1 cellular context compared by ENCODE assay signal in the genomic region with DNA sequence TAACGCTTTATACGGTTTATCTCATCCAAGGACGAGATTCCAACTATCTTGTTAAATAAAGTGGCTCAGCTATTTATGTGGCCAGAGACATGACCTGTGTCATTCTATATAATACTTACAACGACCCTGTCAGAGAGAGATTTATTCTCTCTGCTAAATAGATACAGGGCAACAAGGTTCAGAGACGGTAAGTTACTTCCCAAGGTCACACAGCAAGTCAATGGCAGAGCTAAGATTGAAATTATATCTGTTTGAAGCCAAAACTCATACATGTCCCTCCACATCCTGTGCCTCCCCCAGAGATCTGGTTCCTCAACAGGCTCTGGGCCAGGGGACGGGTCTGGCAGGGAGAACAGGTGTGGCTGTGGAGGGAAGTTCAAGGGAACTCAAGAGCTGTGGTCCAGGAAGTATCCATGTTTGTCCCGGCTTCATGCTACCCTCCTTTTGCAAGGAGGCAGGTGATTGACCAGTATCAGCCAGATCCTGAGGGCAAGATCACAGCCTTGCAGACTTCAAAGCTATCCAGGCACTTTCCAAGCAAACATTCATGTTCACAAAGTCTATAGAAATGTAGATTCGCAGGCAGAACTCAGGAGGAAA.
TF ChIP-seq lines count a peak whose summit lies in the region.

No MANE protein-coding gene starts in this region.

TF ChIP-seq in HepG2, 621 proteins besides CTCF, POLR2A, EP300 and RAD21 (continued from another document):
- TF ChIP-seq, protein P1, sequence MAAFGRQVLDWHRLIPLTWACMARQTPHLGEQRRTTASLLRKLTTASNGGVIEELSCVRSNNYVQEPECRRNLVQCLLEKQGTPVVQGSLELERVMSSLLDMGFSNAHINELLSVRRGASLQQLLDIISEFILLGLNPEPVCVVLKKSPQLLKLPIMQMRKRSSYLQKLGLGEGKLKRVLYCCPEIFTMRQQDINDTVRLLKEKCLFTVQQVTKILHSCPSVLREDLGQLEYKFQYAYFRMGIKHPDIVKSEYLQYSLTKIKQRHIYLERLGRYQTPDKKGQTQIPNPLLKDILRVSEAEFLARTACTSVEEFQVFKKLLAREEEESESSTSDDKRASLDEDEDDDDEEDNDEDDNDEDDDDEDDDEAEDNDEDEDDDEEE (CRISPR knock-in tag; IDR thresholded peaks at IDR 0.05) = no peak
- TF ChIP-seq MXD4 (CRISPR knock-in tag; IDR thresholded peaks at IDR 0.05) (no peak), ZNF724P (CRISPR knock-in tag; IDR thresholded peaks at IDR 0.05; ENCODE audit: borderline replicate concordance) (no peak), NR3C1 (CRISPR knock-in tag; IDR thresholded peaks at IDR 0.05) (no peak), ESRRA (CRISPR knock-in tag; IDR thresholded peaks at IDR 0.05; ENCODE audit: low read depth) (no peak), ZNF263 (CRISPR knock-in tag; IDR thresholded peaks at IDR 0.05) (0 out of 2 replicates have a peak, but pooled peaks have one; percentile 2), ZFP37 (CRISPR knock-in tag; IDR thresholded peaks at IDR 0.05; ENCODE audit: borderline replicate concordance) (no peak), EHMT2 (IDR thresholded peaks at IDR 0.05; ENCODE audit: borderline replicate concordance, low read depth, low read length) (no peak), ZNF235 (CRISPR knock-in tag; IDR thresholded peaks at IDR 0.05; ENCODE audit: borderline replicate concordance) (no peak), ZFP41 (CRISPR knock-in tag; IDR thresholded peaks at IDR 0.05; ENCODE audit: borderline replicate concordance) (no peak)
- TF ChIP-seq, protein P2, sequence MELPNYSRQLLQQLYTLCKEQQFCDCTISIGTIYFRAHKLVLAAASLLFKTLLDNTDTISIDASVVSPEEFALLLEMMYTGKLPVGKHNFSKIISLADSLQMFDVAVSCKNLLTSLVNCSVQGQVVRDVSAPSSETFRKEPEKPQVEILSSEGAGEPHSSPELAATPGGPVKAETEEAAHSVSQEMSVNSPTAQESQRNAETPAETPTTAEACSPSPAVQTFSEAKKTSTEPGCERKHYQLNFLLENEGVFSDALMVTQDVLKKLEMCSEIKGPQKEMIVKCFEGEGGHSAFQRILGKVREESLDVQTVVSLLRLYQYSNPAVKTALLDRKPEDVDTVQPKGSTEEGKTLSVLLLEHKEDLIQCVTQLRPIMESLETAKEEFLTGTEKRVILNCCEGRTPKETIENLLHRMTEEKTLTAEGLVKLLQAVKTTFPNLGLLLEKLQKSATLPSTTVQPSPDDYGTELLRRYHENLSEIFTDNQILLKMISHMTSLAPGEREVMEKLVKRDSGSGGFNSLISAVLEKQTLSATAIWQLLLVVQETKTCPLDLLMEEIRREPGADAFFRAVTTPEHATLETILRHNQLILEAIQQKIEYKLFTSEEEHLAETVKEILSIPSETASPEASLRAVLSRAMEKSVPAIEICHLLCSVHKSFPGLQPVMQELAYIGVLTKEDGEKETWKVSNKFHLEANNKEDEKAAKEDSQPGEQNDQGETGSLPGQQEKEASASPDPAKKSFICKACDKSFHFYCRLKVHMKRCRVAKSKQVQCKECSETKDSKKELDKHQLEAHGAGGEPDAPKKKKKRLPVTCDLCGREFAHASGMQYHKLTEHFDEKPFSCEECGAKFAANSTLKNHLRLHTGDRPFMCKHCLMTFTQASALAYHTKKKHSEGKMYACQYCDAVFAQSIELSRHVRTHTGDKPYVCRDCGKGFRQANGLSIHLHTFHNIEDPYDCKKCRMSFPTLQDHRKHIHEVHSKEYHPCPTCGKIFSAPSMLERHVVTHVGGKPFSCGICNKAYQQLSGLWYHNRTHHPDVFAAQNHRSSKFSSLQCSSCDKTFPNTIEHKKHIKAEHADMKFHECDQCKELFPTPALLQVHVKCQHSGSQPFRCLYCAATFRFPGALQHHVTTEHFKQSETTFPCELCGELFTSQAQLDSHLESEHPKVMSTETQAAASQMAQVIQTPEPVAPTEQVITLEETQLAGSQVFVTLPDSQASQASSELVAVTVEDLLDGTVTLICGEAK (IDR thresholded peaks at IDR 0.05) = no peak
- TF ChIP-seq, protein P2 (CRISPR knock-in tag; IDR thresholded peaks at IDR 0.05) = no peak
- TF ChIP-seq, protein P3, sequence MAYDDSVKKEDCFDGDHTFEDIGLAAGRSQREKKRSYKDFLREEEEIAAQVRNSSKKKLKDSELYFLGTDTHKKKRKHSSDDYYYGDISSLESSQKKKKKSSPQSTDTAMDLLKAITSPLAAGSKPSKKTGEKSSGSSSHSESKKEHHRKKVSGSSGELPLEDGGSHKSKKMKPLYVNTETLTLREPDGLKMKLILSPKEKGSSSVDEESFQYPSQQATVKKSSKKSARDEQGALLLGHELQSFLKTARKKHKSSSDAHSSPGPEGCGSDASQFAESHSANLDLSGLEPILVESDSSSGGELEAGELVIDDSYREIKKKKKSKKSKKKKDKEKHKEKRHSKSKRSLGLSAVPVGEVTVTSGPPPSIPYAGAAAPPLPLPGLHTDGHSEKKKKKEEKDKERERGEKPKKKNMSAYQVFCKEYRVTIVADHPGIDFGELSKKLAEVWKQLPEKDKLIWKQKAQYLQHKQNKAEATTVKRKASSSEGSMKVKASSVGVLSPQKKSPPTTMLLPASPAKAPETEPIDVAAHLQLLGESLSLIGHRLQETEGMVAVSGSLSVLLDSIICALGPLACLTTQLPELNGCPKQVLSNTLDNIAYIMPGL (CRISPR knock-in tag; IDR thresholded peaks at IDR 0.05; ENCODE audit: borderline replicate concordance in 1 of 2, low read depth in 1 of 2) = no peak
